Comparison of ENCODE assay signal across 30 cellular contexts in genomic region chr10:4633186-4633585, GRCh38.
"Had no signal": no experiment of that assay in that cellular context is flagged by ENCODE, and none has a peak within 500 bp of the region (broad histone marks: within the 10 kb centered on the region; RNA-seq: fewer than 3 reads in every experiment).

No MANE protein-coding gene starts in this region.

- H3K9ac ChIP-seq: KMS-11 had no signal

- FAIRE-seq: TTC549 had no signal

- ATAC-seq: activated CD8-positive, alpha-beta memory T cell treated with anti-CD3 and anti-CD28 coated beads, Interleukin-2, amount 10 ng/mL, durations not matched to agents 7 days and 5 days; activated T-helper 17 cell treated with anti-CD3 and anti-CD28 coated beads, Interleukin-2, amount 50 U/mL, for 72 hours; T-cell had no signal

- H3K4me2 ChIP-seq: KMS-11 had no signal

- H3K9me3 ChIP-seq: Peyer's patch had no signal

- H3K27ac ChIP-seq: brain microvascular endothelial cell, cardiac muscle cell, KMS-11, Peyer's patch had no signal

- H3K36me3 ChIP-seq: brain microvascular endothelial cell, cardiac muscle cell, Peyer's patch had no signal

- H3K4me3 ChIP-seq: cardiac muscle cell, Peyer's patch had no signal

- H3K4me1 ChIP-seq: Peyer's patch had no signal

- H3K27me3 ChIP-seq: brain microvascular endothelial cell, cardiac muscle cell, Peyer's patch had no signal

- DNase-seq: activated B cell treated with CpG ODN at 0.5 μM for 24 hours; activated CD4-positive, alpha-beta T cell treated with anti-CD3 and anti-CD28 coated beads for 1 hour; activated CD4-positive, alpha-beta T cell treated with anti-CD3 and anti-CD28 coated beads, Interleukin-2, amount 10 ng/mL, durations not matched to agents 24 days and 14 days; activated CD4-positive, alpha-beta T cell treated with anti-CD3 and anti-CD28 coated beads, Interleukin-2, amount 50 U/mL, for 48 hours; activated CD8-positive, alpha-beta memory T cell treated with anti-CD3 and anti-CD28 coated beads, Interleukin-2, amount 10 ng/mL, durations not matched to agents 7 days and 5 days; activated gamma-delta T cell treated with Interleukin-2 at 50 U/mL for 16 hours; activated naive CD4-positive, alpha-beta T cell treated with anti-CD3 and anti-CD28 coated beads, Interleukin-2, amount 10 ng/mL, durations not matched to agents 7 days and 5 days; activated naive CD8-positive, alpha-beta T cell treated with anti-CD3 and anti-CD28 coated beads for 36 hours; activated T-cell treated with anti-CD3 and anti-CD28 coated beads, Interleukin-2, amount 50 U/mL, for 48 hours; brain microvascular endothelial cell; NCI-H1092 treated with DMSO at 0.1 percent for 48 hours; NCI-H1417 treated with DMSO at 0.1 percent for 48 hours; NCI-H1694; NCI-H2029; NCI-H2107; NCI-H2171 treated with DMSO at 0.1 percent for 48 hours; NCI-H226; NCI-H526 treated with DMSO at 0.1 percent for 48 hours; NCI-H82; NK-92 treated with Interleukin-12 subunit alpha and Interleukin-12 subunit beta, amount 100 ng/mL, for 24 hours; OCI-M1; Peyer's patch; SHP77 treated with DMSO at 0.1 percent for 48 hours; T-cell; T-helper 2 cell; T1000 had no signal
